ENCODE assay signal across 2 cellular contexts in the genomic region with DNA sequence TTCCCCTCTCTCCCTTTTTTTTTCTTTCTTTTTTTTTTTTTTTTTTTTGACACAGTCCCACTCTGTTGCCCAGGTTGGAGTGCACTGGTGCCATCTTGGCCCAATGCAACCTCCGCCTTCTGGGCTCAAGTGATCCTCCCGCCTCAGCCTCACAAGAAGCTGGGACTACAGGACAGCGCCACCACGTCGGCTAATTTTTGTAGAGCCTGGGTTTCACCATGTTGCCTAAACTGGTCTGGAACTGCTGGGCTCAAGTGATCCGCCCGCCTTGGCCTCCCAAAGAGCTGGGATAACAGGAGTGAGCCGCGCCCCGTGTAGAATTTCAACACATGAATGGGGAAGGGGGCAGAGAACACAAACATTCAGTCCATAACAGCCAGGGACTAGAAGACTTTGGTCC.
TF ChIP-seq lines count a peak whose summit lies in the region.

No MANE protein-coding gene starts in this region.

TF ChIP-seq in GM23338, 12 proteins besides CTCF, POLR2A, EP300 and RAD21 (continues in another document):
- TF ChIP-seq EZH2phosphoT487 (IDR thresholded peaks at IDR 0.05; ENCODE audit: unreplicated experiment) (no peak), ZNF114 (CRISPR knock-in tag; IDR thresholded peaks at IDR 0.05) (no peak), CREB1 (CRISPR knock-in tag; IDR thresholded peaks at IDR 0.05; ENCODE audit: low read depth) (no peak), POLR2AphosphoS5 (IDR thresholded peaks at IDR 0.05; ENCODE audit: low read depth) (no peak), NANOG (IDR thresholded peaks at IDR 0.05; ENCODE audit: borderline replicate concordance) (no peak), ZNF331 (CRISPR knock-in tag; IDR thresholded peaks at IDR 0.05; ENCODE audit: low read depth) (no peak), STAT1 (IDR thresholded peaks at IDR 0.05; ENCODE audit: unreplicated experiment) (no peak), JUNB (IDR thresholded peaks at IDR 0.05; ENCODE audit: unreplicated experiment) (no peak)
- TF ChIP-seq, protein P1, sequence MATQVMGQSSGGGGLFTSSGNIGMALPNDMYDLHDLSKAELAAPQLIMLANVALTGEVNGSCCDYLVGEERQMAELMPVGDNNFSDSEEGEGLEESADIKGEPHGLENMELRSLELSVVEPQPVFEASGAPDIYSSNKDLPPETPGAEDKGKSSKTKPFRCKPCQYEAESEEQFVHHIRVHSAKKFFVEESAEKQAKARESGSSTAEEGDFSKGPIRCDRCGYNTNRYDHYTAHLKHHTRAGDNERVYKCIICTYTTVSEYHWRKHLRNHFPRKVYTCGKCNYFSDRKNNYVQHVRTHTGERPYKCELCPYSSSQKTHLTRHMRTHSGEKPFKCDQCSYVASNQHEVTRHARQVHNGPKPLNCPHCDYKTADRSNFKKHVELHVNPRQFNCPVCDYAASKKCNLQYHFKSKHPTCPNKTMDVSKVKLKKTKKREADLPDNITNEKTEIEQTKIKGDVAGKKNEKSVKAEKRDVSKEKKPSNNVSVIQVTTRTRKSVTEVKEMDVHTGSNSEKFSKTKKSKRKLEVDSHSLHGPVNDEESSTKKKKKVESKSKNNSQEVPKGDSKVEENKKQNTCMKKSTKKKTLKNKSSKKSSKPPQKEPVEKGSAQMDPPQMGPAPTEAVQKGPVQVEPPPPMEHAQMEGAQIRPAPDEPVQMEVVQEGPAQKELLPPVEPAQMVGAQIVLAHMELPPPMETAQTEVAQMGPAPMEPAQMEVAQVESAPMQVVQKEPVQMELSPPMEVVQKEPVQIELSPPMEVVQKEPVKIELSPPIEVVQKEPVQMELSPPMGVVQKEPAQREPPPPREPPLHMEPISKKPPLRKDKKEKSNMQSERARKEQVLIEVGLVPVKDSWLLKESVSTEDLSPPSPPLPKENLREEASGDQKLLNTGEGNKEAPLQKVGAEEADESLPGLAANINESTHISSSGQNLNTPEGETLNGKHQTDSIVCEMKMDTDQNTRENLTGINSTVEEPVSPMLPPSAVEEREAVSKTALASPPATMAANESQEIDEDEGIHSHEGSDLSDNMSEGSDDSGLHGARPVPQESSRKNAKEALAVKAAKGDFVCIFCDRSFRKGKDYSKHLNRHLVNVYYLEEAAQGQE (IDR thresholded peaks at IDR 0.05; ENCODE audit: unreplicated experiment) = no peak
- TF ChIP-seq, protein P2, sequence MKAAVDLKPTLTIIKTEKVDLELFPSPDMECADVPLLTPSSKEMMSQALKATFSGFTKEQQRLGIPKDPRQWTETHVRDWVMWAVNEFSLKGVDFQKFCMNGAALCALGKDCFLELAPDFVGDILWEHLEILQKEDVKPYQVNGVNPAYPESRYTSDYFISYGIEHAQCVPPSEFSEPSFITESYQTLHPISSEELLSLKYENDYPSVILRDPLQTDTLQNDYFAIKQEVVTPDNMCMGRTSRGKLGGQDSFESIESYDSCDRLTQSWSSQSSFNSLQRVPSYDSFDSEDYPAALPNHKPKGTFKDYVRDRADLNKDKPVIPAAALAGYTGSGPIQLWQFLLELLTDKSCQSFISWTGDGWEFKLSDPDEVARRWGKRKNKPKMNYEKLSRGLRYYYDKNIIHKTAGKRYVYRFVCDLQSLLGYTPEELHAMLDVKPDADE (IDR thresholded peaks at IDR 0.05) = no peak

TF ChIP-seq in H1, 55 proteins besides CTCF, POLR2A, EP300 and RAD21:
- TF ChIP-seq TAF1 (IDR thresholded peaks at IDR 0.05; ENCODE audit: low read depth, low read length) (no peak), BCL11A (IDR thresholded peaks at IDR 0.05; ENCODE audit: low read depth in 2 of 2, low read length in 2 of 2) (no peak), RXRA (IDR thresholded peaks at IDR 0.05; ENCODE audit: insufficient read depth, low read depth, low read length) (no peak), TEAD4 (IDR thresholded peaks at IDR 0.05; ENCODE audit: low read depth, low read length) (no peak), PHF8 (conservative IDR thresholded peaks at IDR 0.05; ENCODE audit: low read depth, low read length) (no peak), POLR2AphosphoS5 (IDR thresholded peaks at IDR 0.05; ENCODE audit: low read depth, low read length) (no peak), GABPA (IDR thresholded peaks at IDR 0.05; ENCODE audit: borderline replicate concordance, insufficient read depth, low read length) (no peak), CBX5 (IDR thresholded peaks at IDR 0.05; ENCODE audit: low read depth, low read length) (no peak)
- TF ChIP-seq, protein P3, sequence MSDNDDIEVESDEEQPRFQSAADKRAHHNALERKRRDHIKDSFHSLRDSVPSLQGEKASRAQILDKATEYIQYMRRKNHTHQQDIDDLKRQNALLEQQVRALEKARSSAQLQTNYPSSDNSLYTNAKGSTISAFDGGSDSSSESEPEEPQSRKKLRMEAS (IDR thresholded peaks at IDR 0.05) = no peak
